Comparison of ENCODE assay signal across 20 cellular contexts in genomic region chr11:86748296-86748695, GRCh38. TPM values are rescaled to one million over a fixed set of nuclear protein-coding genes. Genes with fewer than 3 reads are reported as not detected.
DNase-seq lines count a peak whose midpoint lies in the region; ATAC-seq, FAIRE-seq and TF ChIP-seq lines count a peak whose summit lies in the region.
"Had no signal": no experiment of that assay in that cellular context is flagged by ENCODE, and none has a peak within 500 bp of the region (broad histone marks: within the 10 kb centered on the region; RNA-seq: fewer than 3 reads in every experiment).

No MANE protein-coding gene starts in this region.

- H3K4me3 ChIP-seq in A549 (no peak overlapping the region), brain microvascular endothelial cell (ENCODE audit: low read depth, low read length) (no peak overlapping the region)
- H3K4me3 ChIP-seq: lower lobe of right lung had no signal

- POLR2A ChIA-PET in A549 (lab: Yijun Ruan, JAX) = no interaction called here

- CTCF ChIA-PET in A549 (lab: Yijun Ruan, JAX) = interaction anchor here (0.8 to 1.2 kb wide), 3 partner anchors 13 to 140 kb away, joined by 3 to 4 read pairs (median 3); no protein-coding TSS in a partner anchor

- peak overlapping the region; percentile 45 for H3K4me3 Mint-ChIP-seq in HFFc6

- no peaks in the 10 kb centered on the region; the same call in 1 of the 2 replicates for H3K27me3 Mint-ChIP-seq in HFFc6 (ENCODE audit: insufficient read depth)

- no peak for TF ChIP-seq CTCF in A549 (IDR thresholded peaks at IDR 0.05)
- no peak for TF ChIP-seq CTCF in HFFc6 (IDR thresholded peaks at IDR 0.05)
- no peak for TF ChIP-seq CTCF in brain microvascular endothelial cell (IDR thresholded peaks at IDR 0.05; ENCODE audit: low read depth, low read length, missing control alignments)

- no peak for ATAC-seq in A549
- ATAC-seq in GM19455 (IDR thresholded peaks at IDR 0.05; ENCODE audit: unreplicated experiment) = no peak
- ATAC-seq: lower lobe of right lung had no signal

- WGBS in A549 (ENCODE audit: missing lambda C conversion rate) = 89% methylated on average over 4 of the region's 4 CpGs

- H3K9me3 ChIP-seq in A549 = peaks cover 6% of the 10 kb centered on the region; the same call in 1 of the 3 replicates
- H3K9me3 ChIP-seq: lower lobe of right lung had no signal

- no peak for TF ChIP-seq POLR2A in A549 (IDR thresholded peaks at IDR 0.05; ENCODE audit: low read length)

- no peak for FAIRE-seq in A549 (lab: Jason Lieb, UNC)
- FAIRE-seq: small intestine had no signal

- peaks cover 26% of the 10 kb centered on the region for H3K4me1 ChIP-seq in A549

- no peak overlapping the region for H3K4me2 ChIP-seq in A549

- no peak for TF ChIP-seq RAD21 in A549 (conservative IDR thresholded peaks at IDR 0.05 in 1 of 2, IDR thresholded peaks at IDR 0.05 in 1 of 2)

- DNase-seq in A549 (ENCODE audit: low read depth in 1 of 2, low spot score in 1 of 2) = no peak
- DNase-seq in HFFc6 = peak; percentile 73
- DNase-seq in brain microvascular endothelial cell = peak; percentile 61
- DNase-seq in myocyte (ENCODE audit: low read depth) = peak; percentile 76
- no peak for DNase-seq in COLO668 (lab: John Stamatoyannopoulos, UW; ENCODE audit: unreplicated experiment)
- DNase-seq in COLO829 (ENCODE audit: low spot score) = no peak
- DNase-seq in activated T-cell treated with anti-CD3 and anti-CD28 coated beads, Interleukin-2, amount 50 U/mL, for 1 hour = no peak
- DNase-seq: 8988T; activated CD4-positive, alpha-beta T cell treated with anti-CD3 and anti-CD28 coated beads for 4 hours; activated CD8-positive, alpha-beta memory T cell treated with anti-CD3 and anti-CD28 coated beads, Interleukin-2, amount 50 U/mL, for 48 hours; activated gamma-delta T cell; amniotic stem cell; lower lobe of right lung; MV-4-11; NCI-H2081; NCI-H510A; RPMI8226; small intestine; stimulated activated CD4-positive, alpha-beta T cell treated with anti-CD3 and anti-CD28 coated beads, Interleukin-4, amount 100 ng/mL, for 24 hours had no signal

- in situ Hi-C loops in brain microvascular endothelial cell (cut with HindIII; ENCODE audit: low pct_ligation_motif_present, low sequenced_read_pairs) = no loop called here

- H3K36me3 Mint-ChIP-seq in HFFc6 (ENCODE audit: low read depth) = peaks cover 10% of the 10 kb centered on the region

- no peaks in the 10 kb centered on the region for H3K9me3 Mint-ChIP-seq in HFFc6

- H3K27ac ChIP-seq in A549 (peak overlapping the region; percentile 5 to 67; a peak in 5 of 6 replicates), brain microvascular endothelial cell (peak overlapping the region; percentile 87)
- H3K27ac ChIP-seq: lower lobe of right lung had no signal

- H3K27me3 ChIP-seq in brain microvascular endothelial cell (replicated peaks) = no peaks in the 10 kb centered on the region

- no peak for TF ChIP-seq EP300 in A549 (IDR thresholded peaks at IDR 0.05)

- H3K27ac Mint-ChIP-seq in HFFc6 = peak overlapping the region; percentile 77

- peaks cover 64% of the 10 kb centered on the region for H3K4me1 Mint-ChIP-seq in HFFc6 (ENCODE audit: low read depth)

- no peaks in the 10 kb centered on the region for H3K36me3 ChIP-seq in brain microvascular endothelial cell (replicated peaks)
- H3K36me3 ChIP-seq: lower lobe of right lung had no signal

TF ChIP-seq in A549, 52 proteins besides CTCF, POLR2A, EP300 and RAD21:
- TF ChIP-seq TFCP2L1 (CRISPR knock-in tag; IDR thresholded peaks at IDR 0.05) (no peak), RARB (CRISPR knock-in tag; IDR thresholded peaks at IDR 0.05) (no peak), BHLHE40 (IDR thresholded peaks at IDR 0.05; ENCODE audit: low read depth, low read length) (no peak), TP53 (CRISPR knock-in tag; IDR thresholded peaks at IDR 0.05) (no peak), HOXB13 (CRISPR knock-in tag; IDR thresholded peaks at IDR 0.05; ENCODE audit: low read depth) (no peak), NR3C1 (IDR thresholded peaks at IDR 0.05) (no peak), ZC3H11A (IDR thresholded peaks at IDR 0.05) (no peak)
TF ChIP-seq in A549: peak in this region for 0.

RNA-seq across cellular contexts. Expression of gene PRSS23, which starts 52.0 kb away (rescaled TPM):
- polyA plus RNA-seq in A549 (2011; rRNA removed) (240 and 282 TPM in 2 replicates), A549 (2017; fragmentation: RNase III; extraction: RNeasy Plus Mini Kit Qiagen cat#74134 plus additional on column Dnase treatment) (199 to 247 TPM (median 217 TPM) in 3 replicates)
- 114 and 212 TPM in 2 replicates for polyA plus RNA-seq in A549 (2012; cell fraction: cytosol; rRNA removed)
- polyA plus RNA-seq in A549 (2012; cell fraction: nucleus; rRNA removed) = 111 and 129 TPM in 2 replicates
- polyA minus RNA-seq in A549 (2011; rRNA and poly(A)+ RNA removed) = 340 and 362 TPM in 2 replicates
- total RNA-seq in HFFc6 (2021; fragmentation: NEBNext Ultra II Directional; extraction: Animal tissue kit (Norgen Biotek cat#: 25700)) = 100 to 1,000 TPM; 192 to 356 (median 243) TPM
- total RNA-seq in myocyte = 75.2 and 105 TPM in 2 replicates
- 840 TPM for polyA plus RNA-seq in myocyte (2012)

Comparison
In these comparisons a context has a peak if more than half of its experiments do, and no peak if none do; other contexts are left out.
1. DNase-seq: peak in HFFc6 (single experiment), brain microvascular endothelial cell (single experiment) and myocyte (single experiment); none in A549 (0 of 2), COLO668 (single experiment), COLO829 (single experiment) and activated T-cell treated with anti-CD3 and anti-CD28 coated beads, Interleukin-2, amount 50 U/mL, for 1 hour (single experiment).